ENCODE assay signal across 8 cellular contexts in the genomic region with DNA sequence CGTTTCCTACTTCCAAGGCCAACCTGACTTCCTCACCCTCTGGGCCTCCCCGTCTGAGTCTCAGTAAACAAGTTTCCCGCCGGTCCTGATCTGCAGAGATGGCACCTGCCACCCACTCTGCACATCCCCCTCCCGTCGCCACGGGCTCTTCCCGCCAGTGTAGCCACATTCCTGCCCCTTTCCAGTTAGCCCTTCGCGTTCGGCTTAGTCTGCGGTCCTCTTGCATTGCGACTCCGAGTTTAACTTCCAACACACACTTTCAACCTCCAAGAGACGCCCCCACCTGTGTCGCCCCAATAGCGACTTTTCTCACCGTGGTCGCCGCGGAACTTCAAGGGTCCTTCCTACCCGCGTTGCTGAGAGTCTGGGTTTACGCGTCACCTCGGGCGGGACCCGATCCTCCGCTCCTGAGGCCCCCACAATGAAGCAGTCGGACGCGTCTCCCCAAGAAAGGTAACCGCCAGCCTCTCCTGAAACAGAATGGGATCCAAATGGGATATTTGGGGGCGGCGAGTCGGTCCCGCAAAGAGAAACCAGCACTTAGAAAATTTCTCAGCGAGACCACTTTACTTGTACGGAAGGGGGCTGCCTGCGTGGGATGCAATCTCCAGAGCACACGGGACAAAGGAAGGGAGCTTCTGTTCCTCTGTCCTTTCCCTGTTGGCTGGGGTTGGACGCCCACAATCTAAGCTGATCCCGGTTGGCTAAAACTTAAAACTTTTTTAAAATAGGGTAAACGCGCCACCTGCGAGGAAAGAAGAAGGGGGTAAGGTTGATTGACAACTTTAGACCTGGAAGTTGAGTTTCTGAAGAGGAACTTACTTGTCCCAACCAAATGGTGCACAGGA. TPM values are rescaled to one million over a fixed set of nuclear protein-coding genes. Genes with fewer than 3 reads are reported as not detected.
A peak's percentile ranks its signal among the peaks of the same experiment; 100 is the strongest.
DNase-seq lines count a peak whose midpoint lies in the region; ATAC-seq and TF ChIP-seq lines count a peak whose summit lies in the region.

No MANE protein-coding gene starts in this region.

- peak overlapping the region; percentile 98 for H3K27ac Mint-ChIP-seq in Calu3 (ENCODE audit: unreplicated experiment)
- H3K27ac Mint-ChIP-seq in activated naive CD4-positive, alpha-beta T cell treated with anti-CD3 and anti-CD28 coated beads, Interleukin-2, amount 10 ng/mL, durations not matched to agents 7 days and 5 days, result peak overlapping the region; percentile 98

- intact Hi-C loops in Calu3 (cut with micrococcal nuclease; ENCODE audit: unreplicated experiment) (no loop called here), cardiac septum (cut with DNase I) (loop anchor here (5.0 kb wide), 2 partner anchors 39 to 91 kb away; a partner anchor contains a TSS)

- H3K36me3 Mint-ChIP-seq in Calu3 (ENCODE audit: insufficient read depth, unreplicated experiment), result peaks cover 38% of the 10 kb centered on the region
- H3K36me3 Mint-ChIP-seq in activated naive CD4-positive, alpha-beta T cell treated with anti-CD3 and anti-CD28 coated beads, Interleukin-2, amount 10 ng/mL, durations not matched to agents 7 days and 5 days, result peaks cover 5% of the 10 kb centered on the region

- H3K4me1 Mint-ChIP-seq in Calu3 (ENCODE audit: low read depth, unreplicated experiment), result peaks cover 16% of the 10 kb centered on the region
- peaks cover 44% of the 10 kb centered on the region for H3K4me1 Mint-ChIP-seq in activated naive CD4-positive, alpha-beta T cell treated with anti-CD3 and anti-CD28 coated beads, Interleukin-2, amount 10 ng/mL, durations not matched to agents 7 days and 5 days

- peak overlapping the region; percentile 46 for H3K4me3 ChIP-seq in retinal pigment epithelial cell (ENCODE audit: low read length)

- no peaks in the 10 kb centered on the region for H3K27me3 Mint-ChIP-seq in Calu3 (ENCODE audit: unreplicated experiment)
- H3K27me3 Mint-ChIP-seq in activated naive CD4-positive, alpha-beta T cell treated with anti-CD3 and anti-CD28 coated beads, Interleukin-2, amount 10 ng/mL, durations not matched to agents 7 days and 5 days, result peaks cover 7% of the 10 kb centered on the region

- no peak for TF ChIP-seq CTCF in Calu3 (IDR thresholded peaks at IDR 0.05; ENCODE audit: unreplicated experiment)
- no peak for TF ChIP-seq CTCF in retinal pigment epithelial cell (conservative IDR thresholded peaks at IDR 0.05; ENCODE audit: low read depth, low read length)

- no TSS peak for BruUV-seq in Calu3 (replicated peaks; lab: Mats Ljungman, UMichigan)

- CTCF ChIA-PET in Calu3 (lab: Charles Lee), result no interaction called here
- CTCF ChIA-PET in activated naive CD4-positive, alpha-beta T cell treated with anti-CD3 and anti-CD28 coated beads, Interleukin-2, amount 10 ng/mL, durations not matched to agents 7 days and 5 days (lab: Charles Lee), result interaction anchor here (1.4 kb wide), 1 partner anchor 60 kb away, joined by 3 read pairs; no protein-coding TSS in a partner anchor

- no peak for ATAC-seq in HG03571 (IDR thresholded peaks at IDR 0.05; ENCODE audit: unreplicated experiment)

- H3K9me3 Mint-ChIP-seq in Calu3 (ENCODE audit: low read depth, unreplicated experiment), result no peaks in the 10 kb centered on the region
- no peaks in the 10 kb centered on the region for H3K9me3 Mint-ChIP-seq in activated naive CD4-positive, alpha-beta T cell treated with anti-CD3 and anti-CD28 coated beads, Interleukin-2, amount 10 ng/mL, durations not matched to agents 7 days and 5 days

- peak; percentile 49 for DNase-seq in Calu3
- peak; percentile 65 for DNase-seq in HK-2 (ENCODE audit: unreplicated experiment)
- DNase-seq in NOMO-1 treated with dmso at 0.1 percent for 144 hours (lab: John Stamatoyannopoulos, UW; ENCODE audit: unreplicated experiment), result peak; percentile 62
- DNase-seq in activated naive CD4-positive, alpha-beta T cell treated with anti-CD3 and anti-CD28 coated beads, Interleukin-2, amount 10 ng/mL, durations not matched to agents 7 days and 5 days, result peak; percentile 75
- peak; percentile 85 for DNase-seq in cardiac septum (ENCODE audit: low spot score)
- DNase-seq in retinal pigment epithelial cell (ENCODE audit: low read depth), result no peak
- no peak for DNase-seq in HCEC 1CT

- H3K4me3 Mint-ChIP-seq in Calu3 (ENCODE audit: low read depth, unreplicated experiment), result peak overlapping the region; percentile 96
- peak overlapping the region; percentile 84 for H3K4me3 Mint-ChIP-seq in activated naive CD4-positive, alpha-beta T cell treated with anti-CD3 and anti-CD28 coated beads, Interleukin-2, amount 10 ng/mL, durations not matched to agents 7 days and 5 days

RNA-seq across cellular contexts. Expression of a gene that starts 1.0 kb away (rescaled TPM):
- total RNA-seq in Calu3 (2022) (354 and 394 TPM in 2 replicates), cardiac septum (1,183 TPM)

RNA-seq across cellular contexts. Expression of a gene that starts 18.3 kb away (rescaled TPM):
- total RNA-seq in Calu3 (2022), result 0.09 and 0.32 TPM in 2 replicates
- total RNA-seq in cardiac septum, result 12.0 TPM

RNA-seq across cellular contexts. Expression of a gene that starts 27.5 kb away (rescaled TPM):
- total RNA-seq in Calu3 (2022) (0.42 TPM in 1 of 2 replicates, not detected in the other), cardiac septum (0.43 TPM)

RNA-seq across cellular contexts. Expression of a gene that starts 39.8 kb away (rescaled TPM):
- total RNA-seq in Calu3 (2022) (46.1 and 50.6 TPM in 2 replicates), cardiac septum (78.2 TPM)

Comparison
In these comparisons a context has a peak if more than half of its experiments do, and no peak if none do; other contexts are left out.
1. DNase-seq: peak in Calu3 (single experiment), HK-2 (single experiment), NOMO-1 treated with dmso at 0.1 percent for 144 hours (single experiment), activated naive CD4-positive, alpha-beta T cell treated with anti-CD3 and anti-CD28 coated beads, Interleukin-2, amount 10 ng/mL, durations not matched to agents 7 days and 5 days (single experiment) and cardiac septum (single experiment); none in retinal pigment epithelial cell (single experiment) and HCEC 1CT (single experiment).